ENCODE assay signal across 26 cellular contexts in the genomic region with DNA sequence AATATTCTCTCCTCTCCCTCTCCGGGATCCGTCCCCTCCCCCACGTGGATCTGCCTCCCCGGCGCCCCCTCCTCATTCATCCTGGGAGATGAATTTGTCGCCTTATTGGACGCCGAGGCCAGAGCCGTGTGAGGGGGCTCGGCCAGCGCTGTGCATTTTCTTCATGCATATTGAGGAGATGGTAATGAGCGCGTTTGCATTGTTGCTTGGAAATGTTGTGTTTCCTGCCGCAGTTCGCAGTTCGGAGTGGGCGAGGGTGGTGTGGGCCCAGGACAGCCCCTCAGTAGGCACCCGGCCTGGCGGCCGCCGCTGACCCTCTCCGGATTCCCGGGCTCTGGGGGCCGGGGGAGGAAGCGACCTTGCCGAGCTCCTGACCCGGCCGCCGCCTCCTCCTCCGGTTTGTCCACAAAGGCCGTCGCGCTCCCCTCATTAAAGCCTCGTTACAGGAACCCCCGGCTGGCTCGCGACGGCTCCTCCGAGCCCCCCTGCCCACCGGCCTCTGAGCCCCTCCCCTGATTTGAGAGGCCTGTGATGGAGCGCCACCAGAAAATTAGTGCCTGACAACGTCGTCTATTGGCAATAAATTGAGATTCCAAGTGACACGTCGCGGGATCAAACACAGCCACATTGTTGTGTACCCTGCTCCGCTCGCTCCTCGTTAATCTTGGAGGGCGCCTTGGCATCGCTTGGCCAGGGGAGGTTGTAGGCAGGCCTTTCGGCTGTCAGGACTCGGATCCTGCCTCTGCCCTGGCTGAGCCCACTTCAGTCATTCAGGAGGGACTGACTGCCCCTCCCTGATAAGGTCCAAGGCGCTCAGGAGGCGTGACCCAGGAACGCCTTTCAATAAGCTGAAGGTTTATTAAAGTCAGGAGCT. TPM values are rescaled to one million over a fixed set of nuclear protein-coding genes. Genes with fewer than 3 reads are reported as not detected.
DNase-seq lines count a peak whose midpoint lies in the region; ATAC-seq, FAIRE-seq and TF ChIP-seq lines count a peak whose summit lies in the region.
"Had no signal": no experiment of that assay in that cellular context is flagged by ENCODE, and none has a peak within 500 bp of the region (broad histone marks: within the 10 kb centered on the region; RNA-seq: fewer than 3 reads in every experiment).

No MANE protein-coding gene starts in this region.

- H3K36me3 ChIP-seq in kidney (ENCODE audit: control insufficient read depth in 1 of 2, insufficient read depth in 2 of 2, low read length in 2 of 2) = no peaks in the 10 kb centered on the region
- H3K36me3 ChIP-seq in smooth muscle cell (ENCODE audit: low read depth) = no peaks in the 10 kb centered on the region
- H3K36me3 ChIP-seq in mucosa of descending colon (ENCODE audit: low read depth) = no peaks in the 10 kb centered on the region
- H3K36me3 ChIP-seq: BE2C had no signal

- peak overlapping the region; percentile 12 for H3K4me3 Mint-ChIP-seq in T-helper 2 cell treated with Interferon-gamma antibody and Interleukin-4, amounts not matched to agents 5 μg/mL and 100 μg/mL, for 36 hours
- no peak overlapping the region for H3K4me3 Mint-ChIP-seq in chondrocyte (ENCODE audit: unreplicated experiment)

- no peaks in the 10 kb centered on the region for H4K20me1 ChIP-seq in smooth muscle cell (ENCODE audit: low read depth)

- no peak overlapping the region for H2AFZ ChIP-seq in smooth muscle cell (ENCODE audit: low read depth)

- WGBS in smooth muscle cell (ENCODE audit: low lambda C conversion rate) = 5% methylated on average over 55 of the region's 56 CpGs

- no peaks in the 10 kb centered on the region for H3K79me2 ChIP-seq in smooth muscle cell (ENCODE audit: low read depth)

- no peaks in the 10 kb centered on the region for H3F3A ChIP-seq in smooth muscle cell (ENCODE audit: low read depth)

- H3K27ac ChIP-seq in kidney (ENCODE audit: low read depth in 2 of 2, low read length in 2 of 2) (no peak overlapping the region), smooth muscle cell (ENCODE audit: low read depth) (no peak overlapping the region)
- H3K27ac ChIP-seq: VCaP had no signal

- no peak for DNase-seq in T-helper 2 cell treated with Interferon-gamma antibody and Interleukin-4, amounts not matched to agents 5 μg/mL and 100 μg/mL, for 36 hours (ENCODE audit: low spot score)
- no peak for DNase-seq in T-helper 2 cell
- peak; percentile 55 for DNase-seq in chondrocyte (ENCODE audit: low spot score)
- DNase-seq in kidney = peak; percentile 71
- DNase-seq in smooth muscle cell (lab: John Stamatoyannopoulos, UW; ENCODE audit: unreplicated experiment) = no peak
- DNase-seq in NCI-H1417 treated with DMSO at 0.1 percent for 48 hours (lab: John Stamatoyannopoulos, UW) = no peak
- no peak for DNase-seq in mucosa of descending colon
- DNase-seq: 8988T; activated CD4-positive, alpha-beta T cell treated with anti-CD3 and anti-CD28 coated beads, Interleukin-2, amount 50 U/mL, for 4 hours; activated naive CD4-positive, alpha-beta T cell; BE2C; Caco-2; EL; hippocampal formation; left colon; NCI-H1105; NCI-H2107; NCI-H524 treated with DMSO at 0.1 percent for 48 hours; nucleus accumbens; SHP77 treated with DMSO at 0.1 percent for 48 hours; T-helper 1 cell had no signal

- H3K4me3 ChIP-seq in kidney (ENCODE audit: low read length in 2 of 2) = no peak overlapping the region
- no peak overlapping the region for H3K4me3 ChIP-seq in smooth muscle cell
- H3K4me3 ChIP-seq in mucosa of descending colon = no peak overlapping the region

- TF ChIP-seq CTCF in chondrocyte (IDR thresholded peaks at IDR 0.05) (no peak), kidney (IDR thresholded peaks at IDR 0.05; ENCODE audit: borderline replicate concordance, extremely low read depth, insufficient read depth) (no peak), smooth muscle cell (IDR thresholded peaks at IDR 0.05; ENCODE audit: borderline replicate concordance, insufficient read depth, poor library complexity, severe bottlenecking) (no peak), mucosa of descending colon (IDR thresholded peaks at IDR 0.05) (no peak)

- H3K27ac Mint-ChIP-seq in T-helper 2 cell treated with Interferon-gamma antibody and Interleukin-4, amounts not matched to agents 5 μg/mL and 100 μg/mL, for 36 hours = peak overlapping the region; percentile 85
- no peak overlapping the region for H3K27ac Mint-ChIP-seq in chondrocyte (ENCODE audit: unreplicated experiment)

- H3K9me3 Mint-ChIP-seq in T-helper 2 cell treated with Interferon-gamma antibody and Interleukin-4, amounts not matched to agents 5 μg/mL and 100 μg/mL, for 36 hours = peaks cover 8% of the 10 kb centered on the region
- no peaks in the 10 kb centered on the region for H3K9me3 Mint-ChIP-seq in chondrocyte (ENCODE audit: low read depth)

- ATAC-seq in HG03457 (IDR thresholded peaks at IDR 0.05; ENCODE audit: unreplicated experiment) = no peak
- ATAC-seq in mucosa of descending colon = no peak
- ATAC-seq: left colon, sciatic nerve had no signal

- H3K4me2 ChIP-seq in smooth muscle cell = peak overlapping the region; percentile 35

- peaks cover 11% of the 10 kb centered on the region for H3K4me1 Mint-ChIP-seq in T-helper 2 cell treated with Interferon-gamma antibody and Interleukin-4, amounts not matched to agents 5 μg/mL and 100 μg/mL, for 36 hours (ENCODE audit: low read depth)
- H3K4me1 Mint-ChIP-seq in chondrocyte (ENCODE audit: low read depth) = peaks cover 31% of the 10 kb centered on the region

- H3K27me3 Mint-ChIP-seq in T-helper 2 cell treated with Interferon-gamma antibody and Interleukin-4, amounts not matched to agents 5 μg/mL and 100 μg/mL, for 36 hours (ENCODE audit: low read depth) = peaks cover 71% of the 10 kb centered on the region
- H3K27me3 Mint-ChIP-seq in chondrocyte (ENCODE audit: low read depth) = peaks cover 68% of the 10 kb centered on the region

- intact Hi-C loops in kidney (cut with DNase I) (no loop called here), mucosa of descending colon (cut with DNase I, micrococcal nuclease) (no loop called here)

- H3K9me3 ChIP-seq in kidney (ENCODE audit: control insufficient read depth in 1 of 2, low read length in 2 of 2) (no peaks in the 10 kb centered on the region), smooth muscle cell (replicated peaks; ENCODE audit: low read depth) (no peaks in the 10 kb centered on the region), mucosa of descending colon (no peaks in the 10 kb centered on the region)
- H3K9me3 ChIP-seq: BE2C, Caco-2 had no signal

- H3K4me1 ChIP-seq in kidney (ENCODE audit: control insufficient read depth in 1 of 2, insufficient read depth in 1 of 2, low read depth in 1 of 2, low read length in 2 of 2) (peaks cover 0 to 2% of the 10 kb centered on the region in 2 donors), smooth muscle cell (ENCODE audit: low read depth) (peaks cover 17% of the 10 kb centered on the region), mucosa of descending colon (ENCODE audit: low read depth) (peaks cover 13% of the 10 kb centered on the region)
- H3K4me1 ChIP-seq: BE2C, Caco-2 had no signal

- H3K36me3 Mint-ChIP-seq in T-helper 2 cell treated with Interferon-gamma antibody and Interleukin-4, amounts not matched to agents 5 μg/mL and 100 μg/mL, for 36 hours (ENCODE audit: low read depth) = peaks cover 11% of the 10 kb centered on the region
- peaks cover 2% of the 10 kb centered on the region for H3K36me3 Mint-ChIP-seq in chondrocyte (ENCODE audit: low read depth)

- H3K9ac ChIP-seq in kidney (ENCODE audit: low read length in 2 of 2) (no peak overlapping the region), smooth muscle cell (ENCODE audit: low read depth) (no peak overlapping the region)

- FAIRE-seq in kidney (lab: Jason Lieb, UNC) = no peak
- FAIRE-seq: colon had no signal

- peaks cover 95% of the 10 kb centered on the region for H3K27me3 ChIP-seq in smooth muscle cell (ENCODE audit: low read depth)

RNA-seq across cellular contexts. Expression of a gene that starts 4.8 kb away (rescaled TPM):
- total RNA-seq in chondrocyte = 0.47 to 0.85 TPM (median 0.56 TPM) in 3 replicates
- 37.9 TPM for total RNA-seq in kidney
- polyA plus RNA-seq in kidney (ENCODE audit: insufficient read depth, low read depth, low replicate concordance) = 13.5 TPM
- total RNA-seq in smooth muscle cell = 0.49 and 4.9 TPM in 2 replicates
- polyA plus RNA-seq in smooth muscle cell = 1.1 and 3.1 TPM in 2 replicates
- under 1 TPM in 1 of 3 donors, not detected in 2; 0.44 TPM for total RNA-seq in mucosa of descending colon
- total RNA-seq: HT-29 had no signal

Comparison
In these comparisons a context has a peak if more than half of its experiments do, and no peak if none do; other contexts are left out.
1. DNase-seq: peak in chondrocyte (single experiment) and kidney (single experiment); none in T-helper 2 cell treated with Interferon-gamma antibody and Interleukin-4, amounts not matched to agents 5 μg/mL and 100 μg/mL, for 36 hours (single experiment), T-helper 2 cell (0 of 5), smooth muscle cell (single experiment), NCI-H1417 treated with DMSO at 0.1 percent for 48 hours (single experiment) and mucosa of descending colon (0 of 3).